Comparison of ENCODE assay signal across 8 cellular contexts in the genomic region with DNA sequence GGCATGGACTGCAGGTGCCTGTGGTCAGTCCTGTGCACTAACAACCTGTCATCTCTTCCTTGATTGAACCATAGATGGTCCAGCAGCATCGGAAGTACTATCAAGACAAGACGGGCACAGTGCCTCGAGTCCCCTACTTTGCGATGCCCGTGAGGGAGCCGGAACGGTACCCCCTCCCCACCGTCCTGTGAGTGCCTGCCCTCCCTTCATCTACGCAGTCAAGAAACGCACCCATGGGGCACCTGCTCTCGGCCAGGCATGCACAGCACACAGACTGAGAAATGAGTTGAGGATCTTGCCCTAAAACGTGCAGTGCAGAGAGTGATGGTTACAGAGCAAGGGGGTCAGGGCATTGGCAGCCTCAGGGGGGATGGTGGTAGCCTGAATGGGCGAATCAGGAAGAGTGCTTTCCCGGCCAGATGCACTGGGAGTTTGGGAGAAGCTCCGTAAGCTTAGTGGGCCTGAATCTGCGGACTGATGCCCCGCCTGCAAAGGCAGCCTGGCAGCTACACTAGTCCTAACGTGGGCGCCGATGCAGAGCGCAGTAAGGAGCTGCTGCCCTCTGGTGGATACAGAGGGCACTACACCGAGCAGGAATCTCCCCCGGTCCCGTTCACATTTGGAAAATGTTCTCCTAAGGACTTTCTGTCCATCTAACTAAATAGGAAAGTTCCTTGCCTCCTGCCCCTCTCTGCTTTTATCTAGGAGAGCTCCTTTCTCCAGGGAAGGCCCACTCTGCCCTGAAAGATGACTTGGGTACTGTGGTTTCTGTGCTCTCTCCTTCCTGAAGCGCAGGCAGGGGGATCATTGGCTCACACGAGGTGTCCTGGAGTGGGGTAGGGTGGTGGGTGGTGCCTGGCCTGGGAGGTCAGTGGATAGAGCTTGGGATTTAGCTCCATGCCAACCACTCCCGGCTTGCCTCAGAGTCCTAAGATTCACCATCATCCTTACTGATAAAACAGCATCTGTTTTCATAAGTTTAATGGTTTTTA.
DNase-seq lines count a peak whose midpoint lies in the region; FAIRE-seq and TF ChIP-seq lines count a peak whose summit lies in the region.

No MANE protein-coding gene starts in this region.

- peaks cover 18% of the 10 kb centered on the region for H3K27me3 Mint-ChIP-seq in neural crest cell (ENCODE audit: low read depth)

- no peak overlapping the region for H3K4me3 ChIP-seq in fibroblast of mammary gland (ENCODE audit: control insufficient read depth, low read depth, low read length)

- H3K36me3 Mint-ChIP-seq in neural crest cell (ENCODE audit: low read depth): no peaks in the 10 kb centered on the region

- no peak overlapping the region for H3K27ac Mint-ChIP-seq in neural crest cell (ENCODE audit: unreplicated experiment)

- peak; percentile 93 for FAIRE-seq in HTR-8/SVneo (lab: Jason Lieb, UNC)

- peak; percentile 88 for DNase-seq in D341Med (ENCODE audit: low spot score)
- DNase-seq in HTR-8/SVneo (ENCODE audit: insufficient read length, low spot score): peak; percentile 93
- DNase-seq in OCI-M1 (lab: John Stamatoyannopoulos, UW): peak; percentile 74
- peak; percentile 58 for DNase-seq in activated T-cell treated with anti-CD3 and anti-CD28 coated beads for 48 hours (ENCODE audit: low read depth)
- DNase-seq in fibroblast of mammary gland (ENCODE audit: low read depth): peak; percentile 57
- peak; percentile 76 for DNase-seq in neural crest cell (ENCODE audit: low read depth, low spot score)
- peak; percentile 35 for DNase-seq in stromal cell of bone marrow (ENCODE audit: low read depth)
- DNase-seq in GF-D8 (lab: John Stamatoyannopoulos, UW): no peak

- H3K4me1 Mint-ChIP-seq in neural crest cell: peaks cover 4% of the 10 kb centered on the region

- no peak overlapping the region for H3K4me3 Mint-ChIP-seq in neural crest cell

- H3K9me3 Mint-ChIP-seq in neural crest cell: no peaks in the 10 kb centered on the region

- peak; percentile 98 for TF ChIP-seq CTCF in fibroblast of mammary gland (conservative IDR thresholded peaks at IDR 0.05; ENCODE audit: control insufficient read depth, insufficient read depth, low read depth, low read length)
- TF ChIP-seq CTCF in neural crest cell (conservative IDR thresholded peaks at IDR 0.05): peak; percentile 96
